Comparison of ENCODE assay signal across 2 cellular contexts in genomic region chr2:20012032-20012281, GRCh38.
TF ChIP-seq lines count a peak whose summit lies in the region.

No MANE protein-coding gene starts in this region.

TF ChIP-seq in endothelial cell of umbilical vein, 7 proteins besides CTCF, POLR2A, EP300 and RAD21:
- TF ChIP-seq, protein P1, sequence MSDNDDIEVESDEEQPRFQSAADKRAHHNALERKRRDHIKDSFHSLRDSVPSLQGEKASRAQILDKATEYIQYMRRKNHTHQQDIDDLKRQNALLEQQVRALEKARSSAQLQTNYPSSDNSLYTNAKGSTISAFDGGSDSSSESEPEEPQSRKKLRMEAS (IDR thresholded peaks at IDR 0.05; ENCODE audit: insufficient read depth, insufficient read length) = no peak
- TF ChIP-seq EZH2 (IDR thresholded peaks at IDR 0.05; ENCODE audit: borderline replicate concordance, low read depth, low read length, severe bottlenecking) (no peak), MYC (IDR thresholded peaks at IDR 0.05; ENCODE audit: low read depth, low read length) (no peak), JUN (IDR thresholded peaks at IDR 0.05; ENCODE audit: borderline replicate concordance, insufficient read depth, insufficient read length, low read depth) (no peak), POLR2AphosphoS5 (IDR thresholded peaks at IDR 0.05; ENCODE audit: insufficient read depth, low read depth, low read length) (no peak), GATA2 (IDR thresholded peaks at IDR 0.05; ENCODE audit: insufficient read depth, insufficient read length, low read depth, low read length) (no peak)
TF ChIP-seq in endothelial cell of umbilical vein: peak in this region for 0.

TF ChIP-seq in neural cell, 6 proteins besides CTCF, POLR2A, EP300 and RAD21:
- no peak for TF ChIP-seq POLR2AphosphoS5 (IDR thresholded peaks at IDR 0.05)
- no peak for TF ChIP-seq MXI1 (conservative IDR thresholded peaks at IDR 0.05; ENCODE audit: poor library complexity, severe bottlenecking)
- TF ChIP-seq REST (IDR thresholded peaks at IDR 0.05; ENCODE audit: borderline replicate concordance) = no peak
- TF ChIP-seq EZH2 (IDR thresholded peaks at IDR 0.05; ENCODE audit: borderline replicate concordance, insufficient read depth, low read length, poor library complexity, severe bottlenecking) = no peak
- no peak for TF ChIP-seq TAF1 (IDR thresholded peaks at IDR 0.05; ENCODE audit: low read depth)
- no peak for TF ChIP-seq SMC3 (conservative IDR thresholded peaks at IDR 0.05; ENCODE audit: poor library complexity)
TF ChIP-seq in neural cell: peak in this region for 0.
